ENCODE assay signal across 1 cellular context in the genomic region with DNA sequence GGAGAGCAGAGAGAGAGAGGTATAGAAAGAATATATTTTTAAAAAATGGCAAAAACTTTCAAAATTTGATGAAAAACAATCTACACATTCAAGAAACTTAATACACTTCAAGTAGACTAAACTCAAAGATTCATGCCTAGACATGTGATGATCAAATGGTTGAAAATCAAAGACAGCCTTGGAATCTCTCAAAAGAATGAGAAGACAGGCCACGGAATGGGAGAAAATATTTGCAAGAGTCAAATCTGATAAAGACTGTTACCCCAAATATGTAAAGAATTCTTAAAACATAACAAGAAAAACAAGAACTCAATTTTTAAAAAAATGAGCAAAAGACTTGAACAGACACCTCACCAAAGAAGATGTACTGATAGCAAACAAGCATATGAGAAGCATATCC.
TF ChIP-seq lines count a peak whose summit lies in the region.

No MANE protein-coding gene starts in this region.

TF ChIP-seq in SK-N-SH, 30 proteins besides CTCF, POLR2A, EP300 and RAD21 (continued from another document):
- no peak for TF ChIP-seq GATA2 (CRISPR knock-in tag; IDR thresholded peaks at IDR 0.05)
- TF ChIP-seq TEAD4 (IDR thresholded peaks at IDR 0.05; ENCODE audit: borderline replicate concordance, insufficient read depth) = peak; percentile 44; the same call in 1 of the 2 replicates
- TF ChIP-seq TAF1 (IDR thresholded peaks at IDR 0.05; ENCODE audit: borderline replicate concordance, low read depth, low read length) = no peak
- no peak for TF ChIP-seq GABPA (IDR thresholded peaks at IDR 0.05; ENCODE audit: low read depth)
- TF ChIP-seq, protein P1, sequence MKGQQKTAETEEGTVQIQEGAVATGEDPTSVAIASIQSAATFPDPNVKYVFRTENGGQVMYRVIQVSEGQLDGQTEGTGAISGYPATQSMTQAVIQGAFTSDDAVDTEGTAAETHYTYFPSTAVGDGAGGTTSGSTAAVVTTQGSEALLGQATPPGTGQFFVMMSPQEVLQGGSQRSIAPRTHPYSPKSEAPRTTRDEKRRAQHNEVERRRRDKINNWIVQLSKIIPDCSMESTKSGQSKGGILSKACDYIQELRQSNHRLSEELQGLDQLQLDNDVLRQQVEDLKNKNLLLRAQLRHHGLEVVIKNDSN (IDR thresholded peaks at IDR 0.05; ENCODE audit: borderline replicate concordance, low read depth) = no peak
- no peak for TF ChIP-seq MXI1 (IDR thresholded peaks at IDR 0.05; ENCODE audit: low read depth, low read length)
- TF ChIP-seq FOXJ3 (CRISPR knock-in tag; IDR thresholded peaks at IDR 0.05) = no peak
- TF ChIP-seq YY1 (IDR thresholded peaks at IDR 0.05; ENCODE audit: low read depth) = no peak
- no peak for TF ChIP-seq CHD2 (IDR thresholded peaks at IDR 0.05; ENCODE audit: low read length, partially characterized antibody)
- TF ChIP-seq JUND (IDR thresholded peaks at IDR 0.05) = 0 out of 2 replicates have a peak, but pooled peaks have one; percentile 5
- TF ChIP-seq, protein P2, sequence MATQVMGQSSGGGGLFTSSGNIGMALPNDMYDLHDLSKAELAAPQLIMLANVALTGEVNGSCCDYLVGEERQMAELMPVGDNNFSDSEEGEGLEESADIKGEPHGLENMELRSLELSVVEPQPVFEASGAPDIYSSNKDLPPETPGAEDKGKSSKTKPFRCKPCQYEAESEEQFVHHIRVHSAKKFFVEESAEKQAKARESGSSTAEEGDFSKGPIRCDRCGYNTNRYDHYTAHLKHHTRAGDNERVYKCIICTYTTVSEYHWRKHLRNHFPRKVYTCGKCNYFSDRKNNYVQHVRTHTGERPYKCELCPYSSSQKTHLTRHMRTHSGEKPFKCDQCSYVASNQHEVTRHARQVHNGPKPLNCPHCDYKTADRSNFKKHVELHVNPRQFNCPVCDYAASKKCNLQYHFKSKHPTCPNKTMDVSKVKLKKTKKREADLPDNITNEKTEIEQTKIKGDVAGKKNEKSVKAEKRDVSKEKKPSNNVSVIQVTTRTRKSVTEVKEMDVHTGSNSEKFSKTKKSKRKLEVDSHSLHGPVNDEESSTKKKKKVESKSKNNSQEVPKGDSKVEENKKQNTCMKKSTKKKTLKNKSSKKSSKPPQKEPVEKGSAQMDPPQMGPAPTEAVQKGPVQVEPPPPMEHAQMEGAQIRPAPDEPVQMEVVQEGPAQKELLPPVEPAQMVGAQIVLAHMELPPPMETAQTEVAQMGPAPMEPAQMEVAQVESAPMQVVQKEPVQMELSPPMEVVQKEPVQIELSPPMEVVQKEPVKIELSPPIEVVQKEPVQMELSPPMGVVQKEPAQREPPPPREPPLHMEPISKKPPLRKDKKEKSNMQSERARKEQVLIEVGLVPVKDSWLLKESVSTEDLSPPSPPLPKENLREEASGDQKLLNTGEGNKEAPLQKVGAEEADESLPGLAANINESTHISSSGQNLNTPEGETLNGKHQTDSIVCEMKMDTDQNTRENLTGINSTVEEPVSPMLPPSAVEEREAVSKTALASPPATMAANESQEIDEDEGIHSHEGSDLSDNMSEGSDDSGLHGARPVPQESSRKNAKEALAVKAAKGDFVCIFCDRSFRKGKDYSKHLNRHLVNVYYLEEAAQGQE (IDR thresholded peaks at IDR 0.05; ENCODE audit: low read depth, low read length) = no peak
- no peak for TF ChIP-seq SIN3A (IDR thresholded peaks at IDR 0.05; ENCODE audit: borderline replicate concordance, low read depth, low read length)
- TF ChIP-seq RCOR1 (IDR thresholded peaks at IDR 0.05; ENCODE audit: low read length) = no peak
- TF ChIP-seq NRF1 (IDR thresholded peaks at IDR 0.05; ENCODE audit: low read depth, low read length) = no peak
- no peak for TF ChIP-seq EZH2phosphoT487 (IDR thresholded peaks at IDR 0.05; ENCODE audit: borderline replicate concordance, low read depth)
